In genomic region chr11:14356342-14356741, GRCh38 we compare ENCODE assay signal across 15 cellular contexts. TPM values are rescaled to one million over a fixed set of nuclear protein-coding genes. Genes with fewer than 3 reads are reported as not detected.
A peak's percentile ranks its signal among the peaks of the same experiment; 100 is the strongest.
DNase-seq lines count a peak whose midpoint lies in the region; ATAC-seq, FAIRE-seq and TF ChIP-seq lines count a peak whose summit lies in the region.
"Had no signal": no experiment of that assay in that cellular context is flagged by ENCODE, and none has a peak within 500 bp of the region (broad histone marks: within the 10 kb centered on the region; RNA-seq: fewer than 3 reads in every experiment).

No MANE protein-coding gene starts in this region.

- H3K36me3 Mint-ChIP-seq in activated CD4-positive, alpha-beta T cell treated with anti-CD3 and anti-CD28 coated beads, Interleukin-2, amount 10 ng/mL, durations not matched to agents 24 days and 14 days (ENCODE audit: low read depth), result peaks cover 25% of the 10 kb centered on the region
- H3K36me3 Mint-ChIP-seq in osteocyte (ENCODE audit: unreplicated experiment), result peaks cover 2% of the 10 kb centered on the region

- H3K9ac ChIP-seq in H1 (replicated peaks in 1 of 4; ENCODE audit: extremely low read depth in 1 of 4, low read depth in 3 of 4, low read length in 3 of 4), result no peak overlapping the region

- no peak for TF ChIP-seq POLR2A in H1 (IDR thresholded peaks at IDR 0.05; ENCODE audit: control extremely low read depth in 1 of 2, low read depth in 2 of 2, low read length in 2 of 2)
- TF ChIP-seq POLR2A in vagina (IDR thresholded peaks at IDR 0.05), result no peak

- H3K27ac ChIP-seq in PC-9, result no peak overlapping the region
- no peak overlapping the region for H3K27ac ChIP-seq in H1 (ENCODE audit: low read depth, low read length)
- no peak overlapping the region for H3K27ac ChIP-seq in vagina
- H3K27ac ChIP-seq: left ventricle myocardium inferior, pancreas, tibial nerve had no signal

- H3K27ac Mint-ChIP-seq in activated CD4-positive, alpha-beta T cell treated with anti-CD3 and anti-CD28 coated beads, Interleukin-2, amount 10 ng/mL, durations not matched to agents 24 days and 14 days, result peak overlapping the region; percentile 17
- H3K27ac Mint-ChIP-seq in osteocyte (ENCODE audit: unreplicated experiment), result peak overlapping the region; percentile 18

- peak overlapping the region; percentile 90 for H3K4me3 Mint-ChIP-seq in activated CD4-positive, alpha-beta T cell treated with anti-CD3 and anti-CD28 coated beads, Interleukin-2, amount 10 ng/mL, durations not matched to agents 24 days and 14 days
- peak overlapping the region; percentile 93 for H3K4me3 Mint-ChIP-seq in osteocyte (ENCODE audit: unreplicated experiment)

- POLR2A ChIA-PET in PC-9 (lab: Charles Lee; ENCODE audit: unreplicated experiment) (no interaction called here), H1 (lab: Charles Lee; ENCODE audit: partially characterized antibody) (interaction anchor here (0.7 to 2.9 kb wide), 15 partner anchors 10 to 57 kb away, joined by 3 to 11 read pairs (median 4); no protein-coding TSS in a partner anchor)

- H3K4me2 ChIP-seq in PC-9, result peak overlapping the region; percentile 97
- peak overlapping the region; percentile 3 to 70; a peak in 3 of 4 replicates for H3K4me2 ChIP-seq in H1 (ENCODE audit: insufficient read depth in 1 of 2, low read depth in 2 of 2, low read length in 2 of 2)

- no peak overlapping the region for H2AFZ ChIP-seq in PC-9
- H2AFZ ChIP-seq in H1 (ENCODE audit: low read length), result no peak overlapping the region

- H4K20me1 ChIP-seq in PC-9 (ENCODE audit: insufficient read depth), result peaks cover 19% of the 10 kb centered on the region
- H4K20me1 ChIP-seq in H1 (replicated peaks in 1 of 2; ENCODE audit: control insufficient read depth in 1 of 2, insufficient read depth in 2 of 2, low read length in 2 of 2), result peaks cover 6 to 14% of the 10 kb centered on the region in 2 experiments

- CTCF ChIA-PET in PC-9 (lab: Charles Lee), result no interaction called here
- CTCF ChIA-PET in H1 (lab: Charles Lee; ENCODE audit: partially characterized antibody), result interaction anchor here (0.7 to 3.2 kb wide), 10 partner anchors 10 to 581 kb away, joined by 3 to 12 read pairs (median 5); no protein-coding TSS in a partner anchor

- H3K4me1 Mint-ChIP-seq in activated CD4-positive, alpha-beta T cell treated with anti-CD3 and anti-CD28 coated beads, Interleukin-2, amount 10 ng/mL, durations not matched to agents 24 days and 14 days, result peaks cover 42% of the 10 kb centered on the region
- peaks cover 59% of the 10 kb centered on the region for H3K4me1 Mint-ChIP-seq in osteocyte (ENCODE audit: unreplicated experiment)

- no peak for TF ChIP-seq EP300 in H1 (IDR thresholded peaks at IDR 0.05; ENCODE audit: borderline replicate concordance in 1 of 2, low read depth in 2 of 2, low read length in 2 of 2)

- no peak for DNase-seq in activated CD4-positive, alpha-beta T cell treated with anti-CD3 and anti-CD28 coated beads, Interleukin-2, amount 10 ng/mL, durations not matched to agents 24 days and 14 days
- DNase-seq in activated CD4-positive, alpha-beta T cell treated with anti-CD3 and anti-CD28 coated beads for 1 hour, result no peak
- DNase-seq in PC-9 (no peak), H1 (ENCODE audit: low read depth in 1 of 2, low spot score in 2 of 2) (no peak), osteocyte (ENCODE audit: extremely low spot score, unreplicated experiment) (no peak), vagina (ENCODE audit: extremely low spot score in 2 of 2) (no peak), BE2C (no peak)
- DNase-seq: DMS53; head of caudate nucleus; left ventricle myocardium inferior; pancreas; stimulated activated CD4-positive, alpha-beta T cell treated with anti-CD3 and anti-CD28 coated beads, Interleukin-12 subunit alpha, Interleukin-12 subunit beta, amount 100 ng/mL, for 4 hours had no signal

- no peak for ATAC-seq in HG03521 (IDR thresholded peaks at IDR 0.05; ENCODE audit: unreplicated experiment)
- ATAC-seq: pancreas had no signal

- H2BK5ac ChIP-seq in H1 (ENCODE audit: low read depth, low read length), result no peak overlapping the region

- H3K4me1 ChIP-seq in PC-9 (replicated peaks; ENCODE audit: insufficient read depth), result peaks cover 10% of the 10 kb centered on the region
- H3K4me1 ChIP-seq in H1 (replicated peaks in 1 of 4; ENCODE audit: control insufficient read depth in 3 of 4, insufficient read depth in 4 of 4, low read length in 3 of 4), result peaks cover 0 to 13% (median 5%) of the 10 kb centered on the region in 4 experiments; a peak in 4 of 7 replicates
- H3K4me1 ChIP-seq in vagina, result peaks cover 16% of the 10 kb centered on the region
- no peaks in the 10 kb centered on the region for H3K4me1 ChIP-seq in BE2C

- H3K36me3 ChIP-seq in PC-9 (ENCODE audit: low read depth) (no peaks in the 10 kb centered on the region), H1 (ENCODE audit: control insufficient read depth in 2 of 4, insufficient read depth in 4 of 4, low read length in 3 of 4) (peaks cover 0 to 5% (median 0%) of the 10 kb centered on the region in 4 experiments; a peak in 1 of 8 replicates), vagina (no peaks in the 10 kb centered on the region), BE2C (no peaks in the 10 kb centered on the region)
- H3K36me3 ChIP-seq: left ventricle myocardium inferior, pancreas, tibial nerve had no signal

- H2BK20ac ChIP-seq in H1 (ENCODE audit: low read length), result no peak overlapping the region

- TF ChIP-seq CTCF in PC-9 (conservative IDR thresholded peaks at IDR 0.05) (no peak), H1 (IDR thresholded peaks at IDR 0.05; ENCODE audit: control extremely low read depth in 1 of 3, insufficient read depth in 1 of 3, low read depth in 1 of 3, low read length in 3 of 3) (no peak), osteocyte (IDR thresholded peaks at IDR 0.05) (no peak), vagina (IDR thresholded peaks at IDR 0.05) (no peak), BE2C (IDR thresholded peaks at IDR 0.05; ENCODE audit: low read depth, low read length) (no peak)

- H3K9me3 Mint-ChIP-seq in activated CD4-positive, alpha-beta T cell treated with anti-CD3 and anti-CD28 coated beads, Interleukin-2, amount 10 ng/mL, durations not matched to agents 24 days and 14 days, result no peaks in the 10 kb centered on the region
- H3K9me3 Mint-ChIP-seq in osteocyte (ENCODE audit: unreplicated experiment), result no peaks in the 10 kb centered on the region

- TF ChIP-seq RAD21 in H1 (IDR thresholded peaks at IDR 0.05 in 1 of 2, conservative IDR thresholded peaks at IDR 0.05 in 1 of 2; ENCODE audit: low read depth in 2 of 2, low read length in 2 of 2), result no peak

- no peak overlapping the region for H3K4ac ChIP-seq in H1 (replicated peaks; ENCODE audit: insufficient read length, low read depth, low read length)

- intact Hi-C loops in activated CD4-positive, alpha-beta T cell treated with anti-CD3 and anti-CD28 coated beads, Interleukin-2, amount 10 ng/mL, durations not matched to agents 24 days and 14 days (cut with micrococcal nuclease), result loop anchor here (2.0 to 5.0 kb wide), 3 partner anchors 36 to 84 kb away; no protein-coding TSS in a partner anchor
- intact Hi-C loops in PC-9 (cut with micrococcal nuclease; ENCODE audit: unreplicated experiment) (loop anchor here (5.0 kb wide), 2 partner anchors 54 to 101 kb away; no protein-coding TSS in a partner anchor), vagina (cut with DNase I) (no loop called here)

- peak overlapping the region; percentile 96 for H3K23ac ChIP-seq in H1 (ENCODE audit: insufficient read length)

- H3K79me2 ChIP-seq in PC-9 (ENCODE audit: low read depth) (peaks cover 68% of the 10 kb centered on the region), H1 (ENCODE audit: control insufficient read depth in 1 of 2, insufficient read depth in 2 of 2, low read length in 2 of 2) (peaks cover 39 to 77% of the 10 kb centered on the region in 2 experiments)

- H3K18ac ChIP-seq in H1 (ENCODE audit: extremely low read depth, low read length), result no peak overlapping the region

- H2BK120ac ChIP-seq in H1 (replicated peaks; ENCODE audit: low read depth, low read length), result no peak overlapping the region

- H3K4me3 ChIP-seq in PC-9 (peak overlapping the region; percentile 67; the same call in 1 of the 2 replicates), H1 (ENCODE audit: extremely low read depth in 1 of 4, insufficient read depth in 2 of 4, low read depth in 3 of 4, low read length in 4 of 4) (peak overlapping the region in 1 of 4 experiments; percentile 4; a peak in 1 of 8 replicates), vagina (no peak overlapping the region), BE2C (ENCODE audit: low read depth, low read length) (no peak overlapping the region)
- H3K4me3 ChIP-seq: left ventricle myocardium inferior, pancreas, tibial nerve had no signal

- H2BK15ac ChIP-seq in H1 (ENCODE audit: low read length), result no peak overlapping the region

- FAIRE-seq in H1 (lab: Jason Lieb, UNC), result no peak
- FAIRE-seq: endometrium, pancreas had no signal

- H3K9me2 ChIP-seq in PC-9 (ENCODE audit: insufficient read depth), result no peaks in the 10 kb centered on the region

- 0 out of 2 replicates have a peak, but pooled peaks cover under 1% of the 10 kb centered on the region for H3F3A ChIP-seq in PC-9 (ENCODE audit: insufficient read depth, low read depth)

- H4K8ac ChIP-seq in H1 (ENCODE audit: extremely low read depth, insufficient read depth, low read length), result no peak overlapping the region

- H2BK12ac ChIP-seq in H1 (ENCODE audit: low read depth, low read length), result no peak overlapping the region

- H3K14ac ChIP-seq in H1 (ENCODE audit: insufficient read length), result no peak overlapping the region

- H3K79me1 ChIP-seq in H1 (ENCODE audit: low read depth, low read length), result no peaks in the 10 kb centered on the region

- H3K23me2 ChIP-seq in H1 (ENCODE audit: low read depth, low read length), result peaks cover 6% of the 10 kb centered on the region

- no peak overlapping the region for H2AK5ac ChIP-seq in H1 (ENCODE audit: low read depth, low read length)

- 95% methylated on average over 2 of the region's 2 CpGs; no CpG with 5 or more reads in 1 of the 2 experiments for WGBS in H1 (ENCODE audit: extremely low coverage in 1 of 2, insufficient coverage in 1 of 2, insufficient read length in 1 of 2, insufficient replicate concordance in 2 of 2, low coverage in 1 of 2, low lambda C conversion rate in 2 of 2, missing lambda C conversion rate in 1 of 2), 2 experiments

- H3K27me3 Mint-ChIP-seq in activated CD4-positive, alpha-beta T cell treated with anti-CD3 and anti-CD28 coated beads, Interleukin-2, amount 10 ng/mL, durations not matched to agents 24 days and 14 days, result peaks cover 3% of the 10 kb centered on the region
- no peaks in the 10 kb centered on the region for H3K27me3 Mint-ChIP-seq in osteocyte (ENCODE audit: unreplicated experiment)

- H4K5ac ChIP-seq in H1 (ENCODE audit: insufficient read length, low read depth, low read length), result no peak overlapping the region

- H3K56ac ChIP-seq in H1 (replicated peaks; ENCODE audit: insufficient read length, low read depth, low read length), result no peak overlapping the region

- H3K27me3 ChIP-seq in PC-9 (ENCODE audit: insufficient read depth, low read depth) (no peaks in the 10 kb centered on the region), H1 (replicated peaks in 1 of 4; ENCODE audit: control insufficient read depth in 3 of 4, extremely low read depth in 1 of 4, insufficient read depth in 3 of 4, low read length in 3 of 4) (no peaks in the 10 kb centered on the region), vagina (no peaks in the 10 kb centered on the region), BE2C (peaks cover 3% of the 10 kb centered on the region; the same call in 1 of the 2 replicates)
- H3K27me3 ChIP-seq: pancreas, tibial nerve had no signal

- H3K9me3 ChIP-seq in PC-9 (ENCODE audit: insufficient read depth, low read depth), result no peaks in the 10 kb centered on the region
- H3K9me3 ChIP-seq in H1 (ENCODE audit: insufficient read depth in 2 of 2, low read depth in 1 of 2, low read length in 1 of 2), result no peaks in the 10 kb centered on the region
- H3K9me3 ChIP-seq in vagina, result no peaks in the 10 kb centered on the region
- no peaks in the 10 kb centered on the region for H3K9me3 ChIP-seq in BE2C
- H3K9me3 ChIP-seq: left ventricle myocardium inferior, pancreas, tibial nerve had no signal

- BruUV-seq in PC-9 (replicated peaks; lab: Mats Ljungman, UMichigan), result no TSS peak

- no peak overlapping the region for H4K91ac ChIP-seq in H1 (replicated peaks; ENCODE audit: insufficient read length, low read length)

RNA-seq across cellular contexts. Expression of gene RRAS2, which starts 2.6 kb away (rescaled TPM):
- 78.9 and 80.6 TPM in 2 replicates for total RNA-seq in activated CD4-positive, alpha-beta T cell treated with anti-CD3 and anti-CD28 coated beads, Interleukin-2, amount 10 ng/mL, durations not matched to agents 24 days and 14 days
- total RNA-seq in PC-9 (2021) (30.7 and 42.2 TPM in 2 replicates), osteocyte (91.8 and 95.7 TPM in 2 replicates), vagina (32.7 TPM)
- 220 and 234 TPM in 2 replicates for total RNA-seq in H1 (2021; fragmentation: NEBNext Ultra II Directional; extraction: Animal tissue kit (Norgen Biotek cat#: 25700))
- polyA plus RNA-seq in H1 (2011; rRNA removed), result 48.5 and 72.3 TPM in 2 replicates
- polyA plus RNA-seq in H1 (2011; cell fraction: cytosol; rRNA removed), result 100 TPM
- polyA plus RNA-seq in H1 (2011; cell fraction: nucleus; rRNA removed), result 27.8 TPM
- polyA plus RNA-seq in H1 (2012, experiment 1 of 2), result 94.8 to 171 TPM (median 113 TPM) in 4 replicates
- 51.6 TPM for polyA plus RNA-seq in H1 (2012, experiment 2 of 2)
- polyA plus RNA-seq in H1 (2013, experiment 1 of 2), result 142 TPM
- 146 TPM for polyA plus RNA-seq in H1 (2013, experiment 2 of 2)
- polyA minus RNA-seq in H1 (2011; rRNA and poly(A)+ RNA removed), result 46.3 and 83.7 TPM in 2 replicates
- polyA minus RNA-seq in H1 (2011; cell fraction: cytosol; rRNA and poly(A)+ RNA removed), result 105 TPM
- 85.4 TPM for polyA minus RNA-seq in H1 (2011; cell fraction: nucleus; rRNA and poly(A)+ RNA removed)
- 5.4 TPM for polyA plus RNA-seq in BE2C (2012; ENCODE audit: insufficient read depth, insufficient read length, low read depth)
